22 cellular contexts compared by ENCODE assay signal in the genomic region with DNA sequence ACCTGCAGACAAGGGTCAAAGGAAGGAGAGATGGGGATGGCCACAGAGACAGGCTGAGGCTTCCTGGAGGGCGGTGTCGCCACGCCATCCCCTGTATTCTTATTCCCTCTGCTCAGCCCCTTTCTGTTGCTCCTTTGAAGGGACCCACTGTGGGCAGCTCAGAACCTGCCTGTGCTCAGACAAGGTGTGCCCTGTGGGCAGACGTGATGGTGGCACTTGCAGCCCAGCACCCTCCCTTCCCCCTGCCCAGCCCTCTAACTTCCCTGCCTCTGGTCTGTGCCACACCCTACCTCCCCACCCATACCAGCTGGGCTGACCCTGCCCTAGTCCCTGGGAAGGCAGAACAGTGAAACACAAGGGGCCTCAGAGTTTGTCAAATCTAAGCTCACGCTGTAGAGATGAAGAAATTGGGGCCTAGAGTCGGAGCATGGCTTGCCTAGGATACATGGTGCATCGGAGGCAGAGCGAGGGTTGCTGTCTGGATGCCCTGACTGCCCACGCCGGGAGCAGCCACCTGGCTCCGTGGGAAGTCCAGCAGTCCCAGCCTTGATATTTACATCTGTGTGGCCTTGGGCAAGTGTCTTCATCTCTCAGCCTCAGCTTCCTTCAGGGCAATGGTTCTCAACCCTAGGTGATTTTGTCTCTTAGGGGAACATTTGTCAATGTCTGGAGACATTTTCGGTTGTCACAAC.
DNase-seq lines count a peak whose midpoint lies in the region; ATAC-seq, FAIRE-seq and TF ChIP-seq lines count a peak whose summit lies in the region.
"Had no signal": no experiment of that assay in that cellular context is flagged by ENCODE, and none has a peak within 500 bp of the region (broad histone marks: within the 10 kb centered on the region; RNA-seq: fewer than 3 reads in every experiment).

No MANE protein-coding gene starts in this region.

- no peak for FAIRE-seq in H54 (lab: Jason Lieb, UNC)
- FAIRE-seq: GM12878 had no signal

- H3K36me3 ChIP-seq in Loucy (ENCODE audit: insufficient read depth, low read length), result no peaks in the 10 kb centered on the region
- H3K36me3 ChIP-seq: BE2C, thoracic aorta had no signal

- peaks cover 87% of the 10 kb centered on the region for H3K4me1 Mint-ChIP-seq in activated naive CD4-positive, alpha-beta T cell treated with anti-CD3 and anti-CD28 coated beads, Interleukin-2, amount 10 ng/mL, durations not matched to agents 7 days and 5 days
- peaks cover 61% of the 10 kb centered on the region for H3K4me1 Mint-ChIP-seq in activated naive CD4-positive, alpha-beta T cell treated with anti-CD3 and anti-CD28 coated beads for 36 hours (ENCODE audit: low read depth)
- peaks cover 59 to 63% of the 10 kb centered on the region in 2 donors for H3K4me1 Mint-ChIP-seq in effector memory CD8-positive, alpha-beta T cell (ENCODE audit: low read depth in 2 of 2)

- H3K36me3 Mint-ChIP-seq in activated naive CD4-positive, alpha-beta T cell treated with anti-CD3 and anti-CD28 coated beads, Interleukin-2, amount 10 ng/mL, durations not matched to agents 7 days and 5 days, result peaks cover 24% of the 10 kb centered on the region
- peaks cover 3% of the 10 kb centered on the region for H3K36me3 Mint-ChIP-seq in activated naive CD4-positive, alpha-beta T cell treated with anti-CD3 and anti-CD28 coated beads for 36 hours (ENCODE audit: low read depth)
- peaks cover 11% of the 10 kb centered on the region for H3K36me3 Mint-ChIP-seq in effector memory CD8-positive, alpha-beta T cell (ENCODE audit: insufficient read depth)

- H3K4me3 ChIP-seq in Loucy (ENCODE audit: low read length, poor library complexity, severe bottlenecking), result no peak overlapping the region
- H3K4me3 ChIP-seq: GM12878, skin epidermis, thoracic aorta had no signal

- no peaks in the 10 kb centered on the region for H3K27me3 ChIP-seq in Loucy (ENCODE audit: insufficient read depth, low read length, poor library complexity, severe bottlenecking)
- H3K27me3 ChIP-seq: BE2C had no signal

- no peak overlapping the region for H3K4me3 Mint-ChIP-seq in activated naive CD4-positive, alpha-beta T cell treated with anti-CD3 and anti-CD28 coated beads, Interleukin-2, amount 10 ng/mL, durations not matched to agents 7 days and 5 days
- no peak overlapping the region for H3K4me3 Mint-ChIP-seq in activated naive CD4-positive, alpha-beta T cell treated with anti-CD3 and anti-CD28 coated beads for 36 hours
- peak overlapping the region in 1 of 2 donors; percentile 12 for H3K4me3 Mint-ChIP-seq in effector memory CD8-positive, alpha-beta T cell
- H3K4me3 Mint-ChIP-seq: activated T-helper 1 cell treated with anti-CD3 and anti-CD28 coated beads, Interleukin-12 subunit alpha, Interleukin-12 subunit beta, Interleukin-2, Interleukin-4 antibody, amounts not matched to agents 30 ng/mL and 10 ng/mL and 1 ng/mL, durations not matched to agents 14 hours and 24 hours and 36 hours had no signal

- TF ChIP-seq CTCF in Loucy (conservative IDR thresholded peaks at IDR 0.05; ENCODE audit: low read length), result no peak

- DNase-seq in activated naive CD4-positive, alpha-beta T cell treated with anti-CD3 and anti-CD28 coated beads, Interleukin-2, amount 10 ng/mL, durations not matched to agents 7 days and 5 days, result no peak
- DNase-seq in activated naive CD4-positive, alpha-beta T cell treated with anti-CD3 and anti-CD28 coated beads for 36 hours, result no peak
- DNase-seq in effector memory CD8-positive, alpha-beta T cell, result no peak
- peak; percentile 30 for DNase-seq in posterior vena cava (ENCODE audit: low spot score)
- no peak for DNase-seq in H54 (ENCODE audit: insufficient read length, low spot score)
- no peak for DNase-seq in HCEC 1CT
- DNase-seq: activated CD4-positive, CD25-positive, alpha-beta regulatory T cell; BE2C; head of caudate nucleus; mammary epithelial cell; NCI-H1105; NCI-H2029; NCI-H69; nucleus accumbens; stimulated activated CD4-positive, alpha-beta T cell treated with anti-CD3 and anti-CD28 coated beads, Interleukin-1b, Interleukin-23, amount 100 ng/mL, for 48 hours had no signal

- no peak for TF ChIP-seq POLR2A in H54 (IDR thresholded peaks at IDR 0.05; ENCODE audit: low read depth, low read length)

- no peaks in the 10 kb centered on the region for H3K9me2 ChIP-seq in Loucy (replicated peaks; ENCODE audit: low read depth, low read length)

- peaks cover 8% of the 10 kb centered on the region for H3F3A ChIP-seq in Loucy (ENCODE audit: low read depth)

- no peak for ATAC-seq in effector memory CD8-positive, alpha-beta T cell (replicated peaks)
- ATAC-seq in GM19467 (IDR thresholded peaks at IDR 0.05; ENCODE audit: unreplicated experiment), result no peak
- ATAC-seq: GM12878, SK-N-SH treated with all-trans-retinoic acid at 6 μM for 48 hours had no signal

- peak overlapping the region; percentile 63 for H3K9ac ChIP-seq in Loucy (ENCODE audit: low read depth, low read length, poor library complexity, severe bottlenecking)

- peak overlapping the region; percentile 68 for H3K27ac Mint-ChIP-seq in activated naive CD4-positive, alpha-beta T cell treated with anti-CD3 and anti-CD28 coated beads, Interleukin-2, amount 10 ng/mL, durations not matched to agents 7 days and 5 days
- H3K27ac Mint-ChIP-seq in activated naive CD4-positive, alpha-beta T cell treated with anti-CD3 and anti-CD28 coated beads for 36 hours, result no peak overlapping the region
- H3K27ac Mint-ChIP-seq in effector memory CD8-positive, alpha-beta T cell, result peak overlapping the region; percentile 46 to 97

- H3K27me3 Mint-ChIP-seq in activated naive CD4-positive, alpha-beta T cell treated with anti-CD3 and anti-CD28 coated beads, Interleukin-2, amount 10 ng/mL, durations not matched to agents 7 days and 5 days, result no peaks in the 10 kb centered on the region
- no peaks in the 10 kb centered on the region for H3K27me3 Mint-ChIP-seq in activated naive CD4-positive, alpha-beta T cell treated with anti-CD3 and anti-CD28 coated beads for 36 hours (ENCODE audit: low read depth)
- H3K27me3 Mint-ChIP-seq in effector memory CD8-positive, alpha-beta T cell, result no peaks in the 10 kb centered on the region

- H2AFZ ChIP-seq in Loucy (ENCODE audit: low read length), result no peak overlapping the region

- intact Hi-C loops in activated naive CD4-positive, alpha-beta T cell treated with anti-CD3 and anti-CD28 coated beads for 36 hours (cut with micrococcal nuclease), result no loop called here
- intact Hi-C loops in posterior vena cava (cut with DNase I), result no loop called here

- peak overlapping the region; percentile 27 for H3K4me2 ChIP-seq in Loucy (ENCODE audit: low read depth, low read length, poor library complexity, severe bottlenecking)

- peaks cover 78% of the 10 kb centered on the region for H3K4me1 ChIP-seq in Loucy (ENCODE audit: insufficient read depth, low read length, poor library complexity, severe bottlenecking)
- H3K4me1 ChIP-seq: BE2C had no signal

- no peaks in the 10 kb centered on the region for H4K20me1 ChIP-seq in Loucy (ENCODE audit: insufficient read depth, low read length, poor library complexity, severe bottlenecking)

- no peaks in the 10 kb centered on the region for H3K79me2 ChIP-seq in Loucy (ENCODE audit: insufficient read depth, low read length)

- CTCF ChIA-PET in activated naive CD4-positive, alpha-beta T cell treated with anti-CD3 and anti-CD28 coated beads, Interleukin-2, amount 10 ng/mL, durations not matched to agents 7 days and 5 days (lab: Charles Lee), result interaction anchor here (0.6 to 1.6 kb wide), 4 partner anchors 38 to 86 kb away, joined by 3 to 4 read pairs (median 4); no protein-coding TSS in a partner anchor
- CTCF ChIA-PET in activated naive CD4-positive, alpha-beta T cell treated with anti-CD3 and anti-CD28 coated beads for 36 hours (lab: Charles Lee), result interaction anchor here (1.0 to 1.5 kb wide), 3 partner anchors 8 to 39 kb away, joined by 3 to 7 read pairs (median 3); no protein-coding TSS in a partner anchor

- H3K9me3 ChIP-seq in Loucy (ENCODE audit: insufficient read depth, low read depth, low read length), result no peaks in the 10 kb centered on the region
- H3K9me3 ChIP-seq: BE2C, thoracic aorta had no signal

- peaks cover 6% of the 10 kb centered on the region for H3K9me3 Mint-ChIP-seq in activated naive CD4-positive, alpha-beta T cell treated with anti-CD3 and anti-CD28 coated beads, Interleukin-2, amount 10 ng/mL, durations not matched to agents 7 days and 5 days
- no peaks in the 10 kb centered on the region for H3K9me3 Mint-ChIP-seq in activated naive CD4-positive, alpha-beta T cell treated with anti-CD3 and anti-CD28 coated beads for 36 hours
- peaks cover 8 to 11% of the 10 kb centered on the region in 2 donors for H3K9me3 Mint-ChIP-seq in effector memory CD8-positive, alpha-beta T cell
